9 cellular contexts compared by ENCODE assay signal in the genomic region with DNA sequence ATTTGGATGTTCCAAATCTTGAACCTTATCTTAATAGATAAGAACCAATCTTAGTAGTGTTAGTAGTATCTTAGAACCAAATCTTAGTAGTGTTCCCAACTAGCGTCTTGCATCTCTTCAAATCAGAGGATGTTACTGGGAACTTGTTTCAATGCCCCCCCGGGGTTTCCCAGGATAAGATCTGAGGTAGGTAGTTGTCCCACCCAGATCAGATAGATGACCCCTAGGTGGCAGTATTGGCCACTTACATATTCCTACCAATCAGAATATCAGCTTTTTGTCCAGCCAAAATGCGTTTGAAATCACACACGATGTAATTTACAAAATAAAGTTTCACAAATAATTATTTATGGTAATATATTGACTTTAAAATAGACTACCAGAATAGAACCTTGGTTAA.
DNase-seq lines count a peak whose midpoint lies in the region; ATAC-seq, FAIRE-seq and TF ChIP-seq lines count a peak whose summit lies in the region.
"Had no signal": no experiment of that assay in that cellular context is flagged by ENCODE, and none has a peak within 500 bp of the region (broad histone marks: within the 10 kb centered on the region; RNA-seq: fewer than 3 reads in every experiment).

No MANE protein-coding gene starts in this region.

- peak; percentile 53 to 66 (median 58) for TF ChIP-seq CTCF in keratinocyte (optimal IDR thresholded peaks at IDR 0.05 in 1 of 3, IDR thresholded peaks at IDR 0.05 in 1 of 3, conservative IDR thresholded peaks at IDR 0.05 in 1 of 3; ENCODE audit: extremely low read depth in 1 of 3, insufficient read depth in 2 of 3, low read length in 3 of 3)

- no peaks in the 10 kb centered on the region for H3K9me1 ChIP-seq in keratinocyte (ENCODE audit: control insufficient read depth, extremely low read depth, insufficient read depth, low read length)

- H3K27me3 ChIP-seq in keratinocyte (ENCODE audit: control insufficient read depth, extremely low read depth, insufficient read depth, low read length): no peaks in the 10 kb centered on the region

- H3K4me1 ChIP-seq in keratinocyte (ENCODE audit: control insufficient read depth, extremely low read depth, insufficient read depth, low read length): no peaks in the 10 kb centered on the region

- FAIRE-seq in keratinocyte (lab: Jason Lieb, UNC): peak; percentile 17
- FAIRE-seq: A204.1 had no signal

- no peaks in the 10 kb centered on the region for H4K20me1 ChIP-seq in keratinocyte (ENCODE audit: control insufficient read depth, extremely low read depth, insufficient read depth, low read length)

- dilution Hi-C loops in keratinocyte (cut with MboI; ENCODE audit: extremely low pct_ligation_motif_present, low sequenced_read_pairs): no loop called here

- DNase-seq in DMS 273 (lab: John Stamatoyannopoulos, UW; ENCODE audit: unreplicated experiment) (peak; percentile 34), DMS 273 treated with DMSO at 0.1 percent for 48 hours (lab: John Stamatoyannopoulos, UW) (no peak), HCEC 1CT (peak; percentile 1), RKO (ENCODE audit: low spot score) (peak; percentile 48), keratinocyte (ENCODE audit: low read depth, low spot score) (no peak), NCI-H1048 (lab: John Stamatoyannopoulos, UW) (no peak)
- no peak for DNase-seq in central memory CD4-positive, alpha-beta T cell

- H2AFZ ChIP-seq in keratinocyte (ENCODE audit: control insufficient read depth, low read length): no peak overlapping the region

- no peak for ATAC-seq in GM18907 (IDR thresholded peaks at IDR 0.05; ENCODE audit: unreplicated experiment)

- H3K36me3 ChIP-seq in keratinocyte (ENCODE audit: control insufficient read depth in 2 of 2, extremely low read depth in 1 of 2, insufficient read depth in 2 of 2, low read length in 2 of 2): no peaks in the 10 kb centered on the region

- no peak overlapping the region for H3K4me2 ChIP-seq in keratinocyte (ENCODE audit: control insufficient read depth, extremely low read depth, insufficient read depth, low read depth, low read length)

- H3K79me2 ChIP-seq in keratinocyte (ENCODE audit: control insufficient read depth, insufficient read depth, low read length): no peaks in the 10 kb centered on the region

- no peak overlapping the region for H3K27ac ChIP-seq in keratinocyte (ENCODE audit: control insufficient read depth, insufficient read depth, low read length)

- H3K9ac ChIP-seq in keratinocyte (ENCODE audit: control insufficient read depth, extremely low read depth, insufficient read depth, low read length): no peak overlapping the region

- H3K9me3 ChIP-seq in keratinocyte (ENCODE audit: control insufficient read depth, low read depth, low read length): no peaks in the 10 kb centered on the region

- H3K4me3 ChIP-seq in keratinocyte (ENCODE audit: control insufficient read depth in 2 of 3, extremely low read depth in 1 of 3, insufficient read depth in 2 of 3, low read depth in 1 of 3, low read length in 3 of 3): no peak overlapping the region

Comparison
In these comparisons a context has a peak if more than half of its experiments do, and no peak if none do; other contexts are left out.
1. DNase-seq: peak in DMS 273 (single experiment), HCEC 1CT (single experiment) and RKO (single experiment); none in DMS 273 treated with DMSO at 0.1 percent for 48 hours (single experiment), keratinocyte (single experiment), NCI-H1048 (single experiment) and central memory CD4-positive, alpha-beta T cell (single experiment).